In genomic region chr6:31956796-31957195, GRCh38 we compare ENCODE assay signal across 28 cellular contexts. TPM values are rescaled to one million over a fixed set of nuclear protein-coding genes. Genes with fewer than 3 reads are reported as not detected.
DNase-seq lines count a peak whose midpoint lies in the region; ATAC-seq and TF ChIP-seq lines count a peak whose summit lies in the region.
"Had no signal": no experiment of that assay in that cellular context is flagged by ENCODE, and none has a peak within 500 bp of the region (broad histone marks: within the 10 kb centered on the region; RNA-seq: fewer than 3 reads in every experiment).

No MANE protein-coding gene starts in this region.

- H3K9ac ChIP-seq in GM23248 (peak overlapping the region; percentile 97; the same call in 1 of the 2 replicates), neural progenitor cell (no peak overlapping the region)
- H3K9ac ChIP-seq: BLaER1, KMS-11 had no signal

- TF ChIP-seq CTCF in brain (conservative IDR thresholded peaks at IDR 0.05) (no peak), neural progenitor cell (IDR thresholded peaks at IDR 0.05) (no peak)

- no peaks in the 10 kb centered on the region for H4K20me1 ChIP-seq in GM23248 (ENCODE audit: insufficient read depth)
- no peaks in the 10 kb centered on the region for H4K20me1 ChIP-seq in neural progenitor cell (ENCODE audit: low read depth)
- H4K20me1 ChIP-seq: BLaER1 had no signal

- H3K4me2 ChIP-seq in GM23248 (ENCODE audit: unreplicated experiment) (no peak overlapping the region), neural progenitor cell (no peak overlapping the region)

- in situ Hi-C loops in GM23248 (cut with MboI): no loop called here

- H3K79me2 ChIP-seq in GM23248 (ENCODE audit: insufficient read depth): peaks cover 53% of the 10 kb centered on the region
- peaks cover 38% of the 10 kb centered on the region for H3K79me2 ChIP-seq in neural progenitor cell (ENCODE audit: low read depth)

- H3K27me3 Mint-ChIP-seq in activated naive CD4-positive, alpha-beta T cell treated with anti-CD3 and anti-CD28 coated beads, Interleukin-2, amount 10 ng/mL, durations not matched to agents 7 days and 5 days: no peaks in the 10 kb centered on the region
- H3K27me3 Mint-ChIP-seq in brain (peaks cover 9% of the 10 kb centered on the region), neural progenitor cell (ENCODE audit: insufficient read depth, low read depth) (peaks cover 2% of the 10 kb centered on the region)
- H3K27me3 Mint-ChIP-seq: activated CD8-positive, alpha-beta memory T cell treated with anti-CD3 and anti-CD28 coated beads, Interleukin-2, amount 10 ng/mL, durations not matched to agents 7 days and 5 days; naive thymus-derived CD8-positive, alpha-beta T cell had no signal

- no peak for DNase-seq in activated naive CD4-positive, alpha-beta T cell treated with anti-CD3 and anti-CD28 coated beads, Interleukin-2, amount 10 ng/mL, durations not matched to agents 7 days and 5 days
- DNase-seq in activated naive CD4-positive, alpha-beta T cell (lab: John Stamatoyannopoulos, UW): no peak
- no peak for DNase-seq in GM23248
- no peak for DNase-seq in neural progenitor cell (ENCODE audit: low spot score)
- DNase-seq in SHP77 treated with DMSO at 0.1 percent for 48 hours (lab: John Stamatoyannopoulos, UW): no peak
- no peak for DNase-seq in mucosa of gallbladder (ENCODE audit: low spot score)
- DNase-seq: ACHN; activated CD4-positive, alpha-beta T cell treated with anti-CD3 and anti-CD28 coated beads for 1 hour; activated CD8-positive, alpha-beta memory T cell treated with anti-CD3 and anti-CD28 coated beads, Interleukin-2, amount 10 ng/mL, durations not matched to agents 7 days and 5 days; body of pancreas; hypothalamus; naive thymus-derived CD8-positive, alpha-beta T cell; NCI-H1436; NCI-H2081 treated with DMSO at 0.1 percent for 48 hours; NCI-H345; NCI-H774; stimulated activated CD4-positive, alpha-beta T cell treated with anti-CD3 and anti-CD28 coated beads, Interleukin-12 subunit alpha, Interleukin-12 subunit beta, amount 100 ng/mL, for 4 hours; stimulated activated CD4-positive, alpha-beta T cell treated with anti-CD3 and anti-CD28 coated beads, Interleukin-4, amount 100 ng/mL, for 1 hour; T-helper 1 cell; upper lobe of right lung had no signal

- H3K4me1 Mint-ChIP-seq in activated naive CD4-positive, alpha-beta T cell treated with anti-CD3 and anti-CD28 coated beads, Interleukin-2, amount 10 ng/mL, durations not matched to agents 7 days and 5 days: peaks cover 32% of the 10 kb centered on the region
- peaks cover 32% of the 10 kb centered on the region for H3K4me1 Mint-ChIP-seq in brain
- H3K4me1 Mint-ChIP-seq in neural progenitor cell: peaks cover 25% of the 10 kb centered on the region

- H3K27ac ChIP-seq in GM23248 (no peak overlapping the region), neural progenitor cell (no peak overlapping the region)
- H3K27ac ChIP-seq: BLaER1, body of pancreas, KMS-11, left lung, upper lobe of right lung had no signal

- H3K36me3 Mint-ChIP-seq in activated naive CD4-positive, alpha-beta T cell treated with anti-CD3 and anti-CD28 coated beads, Interleukin-2, amount 10 ng/mL, durations not matched to agents 7 days and 5 days: peaks cover 53% of the 10 kb centered on the region
- H3K36me3 Mint-ChIP-seq in brain (peaks cover 65% of the 10 kb centered on the region), neural progenitor cell (peaks cover 16% of the 10 kb centered on the region)

- H3F3A ChIP-seq in GM23248 (ENCODE audit: insufficient read depth) (peaks cover 18% of the 10 kb centered on the region; the same call in 1 of the 2 replicates), neural progenitor cell (ENCODE audit: low read depth) (peaks cover 10% of the 10 kb centered on the region)

- H3K27me3 ChIP-seq in GM23248 (replicated peaks; ENCODE audit: insufficient read depth) (no peaks in the 10 kb centered on the region), neural progenitor cell (no peaks in the 10 kb centered on the region)
- H3K27me3 ChIP-seq: BLaER1, body of pancreas, left lung, upper lobe of right lung had no signal

- CTCF ChIA-PET in activated naive CD4-positive, alpha-beta T cell treated with anti-CD3 and anti-CD28 coated beads, Interleukin-2, amount 10 ng/mL, durations not matched to agents 7 days and 5 days (lab: Charles Lee): interaction anchor here (1.1 to 1.9 kb wide), 2 partner anchors 8 to 65 kb away, joined by 3 to 6 read pairs; no protein-coding TSS in a partner anchor

- peak overlapping the region; percentile 94 for H3K4me3 Mint-ChIP-seq in activated naive CD4-positive, alpha-beta T cell treated with anti-CD3 and anti-CD28 coated beads, Interleukin-2, amount 10 ng/mL, durations not matched to agents 7 days and 5 days
- H3K4me3 Mint-ChIP-seq in brain: peak overlapping the region; percentile 98 to 100 (median 99)
- H3K4me3 Mint-ChIP-seq in neural progenitor cell: peak overlapping the region; percentile 98

- H3K4me3 ChIP-seq in GM23248 (no peak overlapping the region), neural progenitor cell (no peak overlapping the region)
- H3K4me3 ChIP-seq: body of pancreas, left lung, upper lobe of right lung had no signal

- H3K9me3 Mint-ChIP-seq in activated naive CD4-positive, alpha-beta T cell treated with anti-CD3 and anti-CD28 coated beads, Interleukin-2, amount 10 ng/mL, durations not matched to agents 7 days and 5 days: no peaks in the 10 kb centered on the region
- no peaks in the 10 kb centered on the region for H3K9me3 Mint-ChIP-seq in brain
- no peaks in the 10 kb centered on the region for H3K9me3 Mint-ChIP-seq in neural progenitor cell

- H3K36me3 ChIP-seq in GM23248 (ENCODE audit: low read depth): peaks cover 31% of the 10 kb centered on the region
- peaks cover 5% of the 10 kb centered on the region for H3K36me3 ChIP-seq in neural progenitor cell

- H3K4me1 ChIP-seq in GM23248 (ENCODE audit: insufficient read depth) (peaks cover 16% of the 10 kb centered on the region), neural progenitor cell (peaks cover 11% of the 10 kb centered on the region)

- no peaks in the 10 kb centered on the region for H3K9me2 ChIP-seq in GM23248 (ENCODE audit: insufficient read depth)

- WGBS in GM23248 (ENCODE audit: low coverage in 1 of 2, low lambda C conversion rate in 2 of 2, missing lambda C conversion rate in 2 of 2), 2 experiments: 72 to 77% methylated on average over 3 of the region's 3 CpGs

- H2AFZ ChIP-seq in GM23248 (no peak overlapping the region), neural progenitor cell (replicated peaks) (no peak overlapping the region)

- H3K9me3 ChIP-seq in GM23248 (ENCODE audit: low read depth) (no peaks in the 10 kb centered on the region), neural progenitor cell (ENCODE audit: low read depth) (no peaks in the 10 kb centered on the region)
- H3K9me3 ChIP-seq: BLaER1, body of pancreas, left lung, upper lobe of right lung had no signal

- H3K27ac Mint-ChIP-seq in activated naive CD4-positive, alpha-beta T cell treated with anti-CD3 and anti-CD28 coated beads, Interleukin-2, amount 10 ng/mL, durations not matched to agents 7 days and 5 days: no peak overlapping the region
- H3K27ac Mint-ChIP-seq in brain: peak overlapping the region in 1 of 5 experiments; percentile 36
- H3K27ac Mint-ChIP-seq in neural progenitor cell: no peak overlapping the region

- ATAC-seq in HG02852 (IDR thresholded peaks at IDR 0.05; ENCODE audit: unreplicated experiment): no peak
- ATAC-seq: activated CD8-positive, alpha-beta memory T cell treated with anti-CD3 and anti-CD28 coated beads, Interleukin-2, amount 10 ng/mL, durations not matched to agents 7 days and 5 days; body of pancreas; HCT116; left lung; naive thymus-derived CD8-positive, alpha-beta T cell; sciatic nerve; upper lobe of right lung had no signal

RNA-seq across cellular contexts. Expression of gene NELFE, which starts 2.0 kb away (rescaled TPM):
- 62.9 and 77.9 TPM in 2 replicates for total RNA-seq in GM23248 (2014; rRNA removed; shearing (Covaris generic))
- polyA plus RNA-seq in GM23248 (2016; fragmentation: Nextera tagmentation; extraction: Ambion mirVana) (108 and 114 TPM in 2 replicates), brain (ENCODE audit: insufficient read depth, low read depth, low replicate concordance) (200 TPM)
- total RNA-seq in neural progenitor cell (ENCODE audit: low replicate concordance) (129 and 135 TPM in 2 replicates), mucosa of gallbladder (52.1 TPM)

RNA-seq across cellular contexts. Expression of gene SKIC2, which starts 2.2 kb away (rescaled TPM):
- total RNA-seq in GM23248 (2014; rRNA removed; shearing (Covaris generic)): 54.9 and 65.4 TPM in 2 replicates
- polyA plus RNA-seq in GM23248 (2016; fragmentation: Nextera tagmentation; extraction: Ambion mirVana) (46.9 and 47.7 TPM in 2 replicates), brain (ENCODE audit: insufficient read depth, low read depth, low replicate concordance) (49.0 TPM)
- total RNA-seq in neural progenitor cell (ENCODE audit: low replicate concordance) (21.0 and 50.5 TPM in 2 replicates), mucosa of gallbladder (81.3 TPM)

RNA-seq across cellular contexts. Expression of gene CFB, which starts 10.9 kb away (rescaled TPM):
- 4.4 and 7.3 TPM in 2 replicates for total RNA-seq in GM23248 (2014; rRNA removed; shearing (Covaris generic))
- polyA plus RNA-seq in GM23248 (2016; fragmentation: Nextera tagmentation; extraction: Ambion mirVana): 3.4 and 3.9 TPM in 2 replicates
- polyA plus RNA-seq in brain (ENCODE audit: insufficient read depth, low read depth, low replicate concordance): 4.8 TPM
- total RNA-seq in neural progenitor cell (ENCODE audit: low replicate concordance): 0.50 TPM in 1 of 2 replicates, not detected in the other
- total RNA-seq in mucosa of gallbladder: 476 TPM
- total RNA-seq: SK-MEL-5 had no signal

RNA-seq across cellular contexts. Expression of gene DXO, which starts 15.1 kb away (rescaled TPM):
- total RNA-seq in GM23248 (2014; rRNA removed; shearing (Covaris generic)): 24.2 and 31.0 TPM in 2 replicates
- 23.3 and 26.6 TPM in 2 replicates for polyA plus RNA-seq in GM23248 (2016; fragmentation: Nextera tagmentation; extraction: Ambion mirVana)
- 32.3 TPM for polyA plus RNA-seq in brain (ENCODE audit: insufficient read depth, low read depth, low replicate concordance)
- total RNA-seq in neural progenitor cell (ENCODE audit: low replicate concordance): 10.2 and 23.0 TPM in 2 replicates
- total RNA-seq in mucosa of gallbladder: 27.6 TPM

RNA-seq across cellular contexts. Expression of gene C4A, which starts 25.1 kb away (rescaled TPM):
- total RNA-seq in GM23248 (2014; rRNA removed; shearing (Covaris generic)): 4.8 and 5.3 TPM in 2 replicates
- polyA plus RNA-seq in GM23248 (2016; fragmentation: Nextera tagmentation; extraction: Ambion mirVana) (1.3 and 2.4 TPM in 2 replicates), brain (ENCODE audit: insufficient read depth, low read depth, low replicate concordance) (25.3 TPM)
- total RNA-seq in neural progenitor cell (ENCODE audit: low replicate concordance) (1.7 and 4.3 TPM in 2 replicates), mucosa of gallbladder (179 TPM)

Comparison
In these comparisons a context has a peak if more than half of its experiments do, and no peak if none do; other contexts are left out.
1. RNA of gene CFB, which starts 10.9 kb away (total RNA-seq): 476 TPM in mucosa of gallbladder (single experiment); 4.4 to 7.3 TPM in GM23248 and 0.50 TPM in neural progenitor cell; every median in the first group is over 10 times any median in the second.
2. Peak in every context shown above with its lines, with median percentiles within 50 percentile points of each other: H3K4me3 Mint-ChIP-seq.